15 cellular contexts compared by ENCODE assay signal in the genomic region with DNA sequence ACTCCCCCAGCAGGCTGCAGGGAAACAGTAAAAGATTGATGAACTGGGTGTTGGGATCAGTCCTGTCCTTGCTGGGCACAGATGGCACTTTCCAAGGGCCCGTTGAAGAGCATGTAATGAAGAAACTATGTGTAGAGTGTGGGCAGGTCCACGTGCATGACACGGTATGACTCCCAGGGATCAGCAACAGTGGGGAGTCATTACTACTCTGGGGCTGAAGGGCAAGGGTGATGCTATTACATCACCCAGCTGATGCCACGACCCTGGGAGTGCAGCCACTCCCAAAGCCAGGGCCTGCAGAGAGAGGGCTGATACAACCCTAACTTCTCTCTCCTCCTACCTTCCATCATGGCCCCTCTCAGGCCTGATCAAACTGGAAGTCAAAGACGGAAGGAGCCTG. TPM values are rescaled to one million over a fixed set of nuclear protein-coding genes. Genes with fewer than 3 reads are reported as not detected.
"Had no signal": no experiment of that assay in that cellular context is flagged by ENCODE, and none has a peak within 500 bp of the region (broad histone marks: within the 10 kb centered on the region; RNA-seq: fewer than 3 reads in every experiment).

No MANE protein-coding gene starts in this region.

- H3K27me3 ChIP-seq: colonic mucosa, tibial nerve had no signal

- H3K4me1 ChIP-seq: colonic mucosa had no signal

- H3K4me3 ChIP-seq: colonic mucosa, gastrocnemius medialis, heart right ventricle, left ventricle myocardium inferior, tibial nerve had no signal

- DNase-seq: activated CD4-positive, alpha-beta memory T cell treated with anti-CD3 and anti-CD28 coated beads, Interleukin-2, amount 10 ng/mL, durations not matched to agents 7 days and 5 days; activated CD4-positive, alpha-beta T cell treated with anti-CD3 and anti-CD28 coated beads for 1 hour; activated CD8-positive, alpha-beta memory T cell treated with anti-CD3 and anti-CD28 coated beads, Interleukin-2, amount 50 U/mL, for 48 hours; activated naive CD4-positive, alpha-beta T cell; colonic mucosa; gastrocnemius medialis; heart right ventricle; left ventricle myocardium inferior; mesendoderm; stimulated activated CD4-positive, alpha-beta T cell treated with anti-CD3 and anti-CD28 coated beads, Interleukin-1b, Interleukin-23, amount 100 ng/mL, for 48 hours; stimulated activated naive B cell treated with anti-CD40 and anti-IgM and Interleukin-4, amounts not matched to agents 10 μg/mL and 1 μg/mL and 100 μg/mL, for 72 hours had no signal

- H3K36me3 ChIP-seq: colonic mucosa, gastrocnemius medialis, heart right ventricle, left ventricle myocardium inferior, tibial nerve had no signal

- ATAC-seq: gastrocnemius medialis; heart right ventricle; stimulated activated naive B cell treated with anti-CD40 and anti-IgM and Interleukin-4, amounts not matched to agents 10 μg/mL and 1 μg/mL and 100 μg/mL, for 72 hours had no signal

- H3K9me3 ChIP-seq: colonic mucosa, gastrocnemius medialis, heart right ventricle, left ventricle myocardium inferior, tibial nerve had no signal

- H3K27ac ChIP-seq: colonic mucosa, gastrocnemius medialis, heart right ventricle, left ventricle myocardium inferior had no signal

RNA-seq across cellular contexts. Expression of a gene that starts 20.1 kb away (rescaled TPM):
- total RNA-seq: activated CD4-positive, alpha-beta memory T cell treated with anti-CD3 and anti-CD28 coated beads, Interleukin-2, amount 10 ng/mL, durations not matched to agents 7 days and 5 days; colonic mucosa; gastrocnemius medialis; subcutaneous adipose tissue had no signal

RNA-seq across cellular contexts. Expression of a gene that starts 28.4 kb away (rescaled TPM):
- total RNA-seq: activated CD4-positive, alpha-beta memory T cell treated with anti-CD3 and anti-CD28 coated beads, Interleukin-2, amount 10 ng/mL, durations not matched to agents 7 days and 5 days; cardiac septum; colonic mucosa; gastrocnemius medialis; heart right ventricle; left ventricle myocardium inferior; neural crest cell; subcutaneous adipose tissue; tibial nerve had no signal
- polyA plus RNA-seq: heart right ventricle had no signal
